Comparison of ENCODE assay signal across 13 cellular contexts in genomic region chr18:26648509-26649192, GRCh38.
"Had no signal": no experiment of that assay in that cellular context is flagged by ENCODE, and none has a peak within 500 bp of the region (broad histone marks: within the 10 kb centered on the region; RNA-seq: fewer than 3 reads in every experiment).

No MANE protein-coding gene starts in this region.

- ATAC-seq: gastroesophageal sphincter, right lobe of liver had no signal

- H3K9me3 ChIP-seq: gastroesophageal sphincter, heart right ventricle, lower lobe of right lung, ovary, right lobe of liver, thoracic aorta, upper lobe of right lung had no signal

- H3K4me2 ChIP-seq: smooth muscle cell had no signal

- H3K4me3 Mint-ChIP-seq: activated naive CD4-positive, alpha-beta T cell treated with anti-CD3 and anti-CD28 coated beads, Interleukin-2, amount 10 ng/mL, durations not matched to agents 7 days and 5 days had no signal

- H3K36me3 ChIP-seq: gastroesophageal sphincter, heart right ventricle, lower lobe of right lung, ovary, right lobe of liver, thoracic aorta, upper lobe of right lung had no signal

- FAIRE-seq: endometrium had no signal

- H3K36me3 Mint-ChIP-seq: activated naive CD4-positive, alpha-beta T cell treated with anti-CD3 and anti-CD28 coated beads, Interleukin-2, amount 10 ng/mL, durations not matched to agents 7 days and 5 days had no signal

- H3K4me1 ChIP-seq: right lobe of liver, upper lobe of right lung had no signal

- H3K27ac ChIP-seq: gastroesophageal sphincter, heart right ventricle, lower lobe of right lung, ovary, right lobe of liver, thoracic aorta, upper lobe of right lung had no signal

- H3K9me3 Mint-ChIP-seq: activated naive CD4-positive, alpha-beta T cell treated with anti-CD3 and anti-CD28 coated beads, Interleukin-2, amount 10 ng/mL, durations not matched to agents 7 days and 5 days had no signal

- H3K4me1 Mint-ChIP-seq: activated naive CD4-positive, alpha-beta T cell treated with anti-CD3 and anti-CD28 coated beads, Interleukin-2, amount 10 ng/mL, durations not matched to agents 7 days and 5 days had no signal

- DNase-seq: activated CD4-positive, CD25-positive, alpha-beta regulatory T cell treated with anti-CD3 and anti-CD28 coated beads, Interleukin-2, amount 50 U/mL, for 72 hours; activated naive CD4-positive, alpha-beta T cell treated with anti-CD3 and anti-CD28 coated beads, Interleukin-2, amount 10 ng/mL, durations not matched to agents 7 days and 5 days; heart right ventricle; left cardiac atrium; lower lobe of right lung; midbrain; ovary; right lobe of liver; upper lobe of right lung had no signal

- H3K4me3 ChIP-seq: gastroesophageal sphincter, heart right ventricle, lower lobe of right lung, ovary, right lobe of liver, smooth muscle cell, thoracic aorta had no signal

- H3K27me3 ChIP-seq: gastroesophageal sphincter, ovary, right lobe of liver, upper lobe of right lung had no signal

- H3K27ac Mint-ChIP-seq: activated naive CD4-positive, alpha-beta T cell treated with anti-CD3 and anti-CD28 coated beads, Interleukin-2, amount 10 ng/mL, durations not matched to agents 7 days and 5 days had no signal
